8 cellular contexts compared by ENCODE assay signal in the genomic region with DNA sequence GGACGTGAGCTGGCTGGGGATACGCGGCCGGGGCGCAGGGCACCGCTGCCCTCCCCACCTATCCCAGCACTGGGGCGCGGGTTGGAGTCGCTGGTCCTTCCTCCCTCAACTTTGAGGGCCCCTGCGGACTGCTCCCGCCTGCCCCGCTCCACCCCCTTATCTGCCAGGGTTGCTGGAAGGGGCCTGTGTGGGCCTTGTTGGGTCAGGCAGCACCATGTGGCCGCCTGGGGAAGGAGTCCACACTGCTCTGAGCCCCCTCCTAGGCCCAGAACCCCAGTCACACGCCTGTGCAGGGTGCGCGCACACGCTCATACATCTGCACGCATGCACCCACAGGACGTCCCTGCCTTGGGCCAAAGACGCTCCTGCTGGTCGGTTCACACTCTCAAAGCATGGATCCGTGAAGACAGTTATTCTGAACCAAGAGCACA. TPM values are rescaled to one million over a fixed set of nuclear protein-coding genes. Genes with fewer than 3 reads are reported as not detected.
DNase-seq lines count a peak whose midpoint lies in the region; ATAC-seq and TF ChIP-seq lines count a peak whose summit lies in the region.

No MANE protein-coding gene starts in this region.

- peak overlapping the region; percentile 58 for H3K14ac ChIP-seq in neuronal stem cell (ENCODE audit: low read length)

- H3K79me1 ChIP-seq in neuronal stem cell (ENCODE audit: low read depth, low read length), result peaks cover 11% of the 10 kb centered on the region

- H3K4ac ChIP-seq in neuronal stem cell (ENCODE audit: low read length), result no peak overlapping the region

- H2AFZ ChIP-seq in neuronal stem cell (ENCODE audit: low read length), result peak overlapping the region; percentile 91

- 16 to 17% methylated on average over 22 of the region's 22 CpGs for WGBS in esophagus, 2 donors
- no CpG with 5 or more reads among the region's 22 CpGs for WGBS in neuronal stem cell (ENCODE audit: extremely low coverage in 2 of 2, insufficient read length in 2 of 2, insufficient replicate concordance in 1 of 2), 2 donors

- CTCF ChIA-PET in Panc1 (lab: Charles Lee), result no interaction called here

- DNase-seq in AG20443 (ENCODE audit: low spot score) (peak; percentile 55), Panc1 (ENCODE audit: low read depth, low spot score) (no peak), neuronal stem cell (ENCODE audit: low spot score) (no peak), MV-4-11 (lab: John Stamatoyannopoulos, UW) (no peak), DMS79 treated with DMSO at 0.1 percent for 48 hours (lab: John Stamatoyannopoulos, UW) (no peak)
- DNase-seq in effector CD8-positive, alpha-beta T cell (lab: John Stamatoyannopoulos, UW), result no peak

- H3K9me3 ChIP-seq in Panc1 (ENCODE audit: control insufficient read depth, insufficient read depth, low read depth, low read length), result no peaks in the 10 kb centered on the region
- no peaks in the 10 kb centered on the region for H3K9me3 ChIP-seq in esophagus (ENCODE audit: control insufficient read depth in 2 of 2, insufficient read depth in 1 of 2, low read depth in 1 of 2, low read length in 1 of 2)
- no peaks in the 10 kb centered on the region for H3K9me3 ChIP-seq in neuronal stem cell (replicated peaks in 1 of 2; ENCODE audit: control insufficient read depth in 2 of 2, insufficient read depth in 1 of 2, low read depth in 1 of 2, low read length in 2 of 2)

- H3K36me3 ChIP-seq in Panc1 (ENCODE audit: control insufficient read depth, insufficient read depth, low read length) (no peaks in the 10 kb centered on the region), esophagus (ENCODE audit: control insufficient read depth in 2 of 2, insufficient read depth in 2 of 2, low read length in 1 of 2) (no peaks in the 10 kb centered on the region), neuronal stem cell (replicated peaks in 1 of 2; ENCODE audit: control insufficient read depth in 2 of 2, insufficient read depth in 2 of 2, low read length in 2 of 2) (no peaks in the 10 kb centered on the region)

- intact Hi-C loops in Panc1 (cut with micrococcal nuclease; ENCODE audit: unreplicated experiment), result no loop called here

- no peak overlapping the region for H3K27ac ChIP-seq in Panc1 (ENCODE audit: low read length)
- H3K27ac ChIP-seq in esophagus (ENCODE audit: low read depth in 2 of 2, low read length in 1 of 2), result no peak overlapping the region
- no peak overlapping the region for H3K27ac ChIP-seq in neuronal stem cell (replicated peaks; ENCODE audit: low read length)

- BruUV-seq in Panc1 (replicated peaks; lab: Mats Ljungman, UMichigan), result no TSS peak

- no peak overlapping the region for H2BK120ac ChIP-seq in neuronal stem cell (ENCODE audit: low read depth, low read length)

- H3K9ac ChIP-seq in neuronal stem cell (ENCODE audit: low read depth, low read length, poor library complexity), result peak overlapping the region; percentile 92

- peak overlapping the region; percentile 74 for H3K4me2 ChIP-seq in neuronal stem cell (ENCODE audit: insufficient read depth, low read length, poor library complexity, severe bottlenecking)

- peak overlapping the region; percentile 23 for H2BK12ac ChIP-seq in neuronal stem cell (ENCODE audit: low read length)

- H2BK5ac ChIP-seq in neuronal stem cell (ENCODE audit: low read length), result no peak overlapping the region

- peak overlapping the region; percentile 31 for H2BK15ac ChIP-seq in neuronal stem cell (ENCODE audit: low read length)

- H3K27me3 ChIP-seq in Panc1 (ENCODE audit: control insufficient read depth, insufficient read depth, low read length) (peaks cover 14% of the 10 kb centered on the region; the same call in 1 of the 2 replicates), esophagus (ENCODE audit: control insufficient read depth in 1 of 2, insufficient read depth in 2 of 2, low read length in 2 of 2) (no peaks in the 10 kb centered on the region), neuronal stem cell (ENCODE audit: control insufficient read depth in 3 of 3, insufficient read depth in 3 of 3, low read depth in 1 of 3, low read length in 3 of 3) (peaks cover 0 to 41% (median 4%) of the 10 kb centered on the region in 3 experiments)

- peak overlapping the region; percentile 91 for H3K18ac ChIP-seq in neuronal stem cell (ENCODE audit: low read length)

- TF ChIP-seq CTCF in Panc1 (IDR thresholded peaks at IDR 0.05), result no peak

- H2AK5ac ChIP-seq in neuronal stem cell (ENCODE audit: low read depth, low read length), result peak overlapping the region; percentile 57

- no peaks in the 10 kb centered on the region; the same call in 1 of the 2 replicates for H3K4me1 ChIP-seq in Panc1 (ENCODE audit: control insufficient read depth, insufficient read depth, low read length)
- peaks cover 0 to 5% of the 10 kb centered on the region in 2 donors for H3K4me1 ChIP-seq in esophagus (ENCODE audit: control insufficient read depth in 2 of 2, insufficient read depth in 2 of 2, low read length in 1 of 2)
- H3K4me1 ChIP-seq in neuronal stem cell (ENCODE audit: control insufficient read depth in 2 of 2, insufficient read depth in 1 of 2, low read depth in 1 of 2, low read length in 2 of 2), result peaks cover 26 to 37% of the 10 kb centered on the region in 2 donors

- H3K4me3 ChIP-seq in Panc1 (ENCODE audit: low read depth in 2 of 2, low read length in 2 of 2) (peak overlapping the region; percentile 35 to 41), esophagus (ENCODE audit: low read depth in 1 of 2, low read length in 2 of 2) (peak overlapping the region; percentile 37 to 66), neuronal stem cell (ENCODE audit: low read length in 2 of 2) (peak overlapping the region; percentile 56 to 86)

- POLR2A ChIA-PET in Panc1 (lab: Charles Lee), result no interaction called here

- peak overlapping the region; percentile 61 for H3K23ac ChIP-seq in neuronal stem cell (ENCODE audit: low read depth, low read length, poor library complexity)

- ATAC-seq in Panc1 (peak; percentile 40), HG02840 (IDR thresholded peaks at IDR 0.05; ENCODE audit: low FRiP score, unreplicated experiment) (no peak)

- peak overlapping the region; percentile 27 for H4K91ac ChIP-seq in neuronal stem cell (ENCODE audit: low read depth, low read length, poor library complexity)

- in situ Hi-C loops in Panc1 (cut with HindIII; ENCODE audit: low pct_unique_long_range_greater_than_20kb, low sequenced_read_pairs), result no loop called here

- H4K8ac ChIP-seq in neuronal stem cell (ENCODE audit: low read depth, low read length), result peak overlapping the region; percentile 44

RNA-seq across cellular contexts. Expression of a gene that starts 0.6 kb away (rescaled TPM):
- total RNA-seq in Panc1 (2021; ENCODE audit: unreplicated experiment), result 4.3 TPM
- polyA plus RNA-seq in Panc1 (2012; ENCODE audit: insufficient read length), result 2.3 TPM
- under 1 TPM; 0.71 to 0.78 TPM for polyA plus RNA-seq in esophagus
- polyA plus RNA-seq in neuronal stem cell (2013, experiment 1 of 2), result 20.7 TPM
- 20.5 TPM for polyA plus RNA-seq in neuronal stem cell (2013, experiment 2 of 2)
